In the genomic region with DNA sequence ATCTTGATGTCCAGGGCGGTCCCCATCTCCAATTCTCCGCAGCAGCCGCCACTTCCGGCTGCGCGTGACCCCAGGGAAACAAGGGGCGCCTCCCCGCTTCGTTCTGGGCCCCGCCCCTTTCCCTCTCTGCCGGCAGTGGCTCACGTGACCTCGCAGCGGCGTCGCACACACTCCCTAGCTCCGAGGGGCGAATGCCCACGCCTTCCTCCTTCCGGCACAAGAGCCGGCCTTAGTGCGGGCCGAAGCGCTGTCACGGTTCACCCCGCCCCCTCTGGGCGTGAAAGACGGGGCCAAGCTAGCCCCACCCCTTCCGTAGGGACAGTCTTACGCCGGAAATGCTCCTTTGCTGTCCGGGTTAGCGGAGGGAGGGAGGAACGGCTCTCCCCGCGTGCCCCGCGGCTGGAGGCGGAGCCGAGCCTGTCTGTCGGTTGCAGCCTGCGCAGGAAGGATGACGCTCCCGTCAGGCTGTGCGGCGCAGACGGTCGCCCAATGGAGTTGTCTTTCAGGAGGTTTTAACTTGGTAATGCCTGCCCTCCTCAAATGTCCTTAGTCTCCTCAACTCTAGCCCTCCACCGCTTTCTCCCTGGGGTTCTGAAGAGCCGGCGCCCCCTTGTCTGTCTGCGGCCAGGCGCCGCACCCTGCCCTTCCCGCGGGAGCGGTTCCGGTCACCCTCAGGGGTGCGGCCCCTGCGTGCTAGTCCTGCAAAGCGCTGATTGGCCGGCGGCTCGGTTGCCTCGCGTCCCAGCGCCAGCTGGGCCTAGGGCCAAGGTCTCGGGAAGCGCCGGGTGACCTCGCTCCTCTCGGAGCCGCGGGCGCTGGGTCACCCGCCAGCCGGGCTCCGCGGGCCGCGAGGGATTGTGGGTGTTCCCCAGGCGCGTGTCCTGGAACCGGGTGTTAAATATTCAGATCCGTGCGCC, we compare ENCODE assay signal across 8 cellular contexts. TPM values are rescaled to one million over a fixed set of nuclear protein-coding genes. Genes with fewer than 3 reads are reported as not detected.
DNase-seq lines count a peak whose midpoint lies in the region; ATAC-seq lines count a peak whose summit lies in the region.

VPS26C (minus strand) TSS at position 66 of the 917 bp plus-strand sequence; CDS start at position 26, 40 bp downstream.

- peak within 1 kb of the TSS; percentile 89 to 90 for H3K4me3 Mint-ChIP-seq in effector memory CD8-positive, alpha-beta T cell

- DNase-seq in CMK (ENCODE audit: low read depth) (peak; percentile 100), HT1080 (ENCODE audit: low read depth) (peak; percentile 100), NOMO-1 treated with DMSO at 0.1 percent for 48 hours (lab: John Stamatoyannopoulos, UW; ENCODE audit: unreplicated experiment) (peak; percentile 99), medulla oblongata (ENCODE audit: extremely low spot score) (peak; percentile 99)
- DNase-seq in activated CD8-positive, alpha-beta memory T cell treated with anti-CD3 and anti-CD28 coated beads for 4 hours (ENCODE audit: low read depth in 2 of 2), result peak; percentile 97 to 98
- DNase-seq in effector memory CD8-positive, alpha-beta T cell, result peak; percentile 97 to 99 (median 98)
- peak; percentile 96 for DNase-seq in stimulated activated CD8-positive, alpha-beta memory T cell treated with anti-CD3 and anti-CD28 coated beads, Interleukin-12 subunit alpha, Interleukin-12 subunit beta, amount 100 ng/mL, for 1 hour (ENCODE audit: low read depth)

- H3K27ac Mint-ChIP-seq in effector memory CD8-positive, alpha-beta T cell, result peak within 1 kb of the TSS; percentile 95 to 98

- peaks cover 23 to 33% of the 10 kb centered on the region in 2 donors for H3K4me1 Mint-ChIP-seq in effector memory CD8-positive, alpha-beta T cell (ENCODE audit: low read depth in 2 of 2)

- H3K27me3 Mint-ChIP-seq in effector memory CD8-positive, alpha-beta T cell, result peaks cover 0 to 19% of the 10 kb centered on the region in 2 donors

- peaks cover 12% of the 10 kb centered on the region for H3K36me3 Mint-ChIP-seq in effector memory CD8-positive, alpha-beta T cell (ENCODE audit: insufficient read depth)

- H3K9me3 Mint-ChIP-seq in effector memory CD8-positive, alpha-beta T cell, result no peaks in the 10 kb centered on the region

- peak; percentile 88 for ATAC-seq in GM21360 (IDR thresholded peaks at IDR 0.05; ENCODE audit: unreplicated experiment)
- peak; percentile 85 for ATAC-seq in effector memory CD8-positive, alpha-beta T cell (replicated peaks)

RNA-seq across cellular contexts. Expression of gene VPS26C, which starts in this region (rescaled TPM):
- 54.6 and 74.5 TPM in 2 replicates for total RNA-seq in HT1080 (2014; rRNA removed; shearing (Covaris generic))
- 48.2 and 55.2 TPM in 2 replicates for polyA plus RNA-seq in HT1080 (2015; cell fraction: cytosol; rRNA removed)
- polyA plus RNA-seq in HT1080 (2015; cell fraction: nucleus; rRNA removed), result 36.5 and 43.3 TPM in 2 replicates

Comparison
In these comparisons a context has a peak if more than half of its experiments do, and no peak if none do; other contexts are left out.
1. Peak in every context shown above with its lines: DNase-seq and ATAC-seq.